In genomic region chr12:6426882-6427671, GRCh38 we compare ENCODE assay signal across 9 cellular contexts. TPM values are rescaled to one million over a fixed set of nuclear protein-coding genes. Genes with fewer than 3 reads are reported as not detected.
DNase-seq lines count a peak whose midpoint lies in the region; ATAC-seq, FAIRE-seq and TF ChIP-seq lines count a peak whose summit lies in the region.
"Had no signal": no experiment of that assay in that cellular context is flagged by ENCODE, and none has a peak within 500 bp of the region (broad histone marks: within the 10 kb centered on the region; RNA-seq: fewer than 3 reads in every experiment).

No MANE protein-coding gene starts in this region.

- H3K36me3 Mint-ChIP-seq in central memory CD8-positive, alpha-beta T cell (ENCODE audit: insufficient read depth), result peaks cover 15% of the 10 kb centered on the region

- DNase-seq in GM12891 (ENCODE audit: insufficient read length, low spot score), result no peak
- peak in 4 of 5 experiments; percentile 53 to 91 (median 81) for DNase-seq in T-helper 2 cell
- peak; percentile 46 to 77 for DNase-seq in central memory CD8-positive, alpha-beta T cell (ENCODE audit: low spot score in 2 of 2)
- peak; percentile 74 for DNase-seq in stimulated activated CD8-positive, alpha-beta memory T cell treated with anti-CD3 and anti-CD28 coated beads, Interleukin-15, amount 100 ng/mL, for 1 hour (ENCODE audit: low read depth)
- no peak for DNase-seq in NOMO-1 treated with dmso at 0.1 percent for 144 hours (lab: John Stamatoyannopoulos, UW; ENCODE audit: unreplicated experiment)
- no peak for DNase-seq in AG08395 (ENCODE audit: low spot score)
- DNase-seq in RPMI8226, result no peak

- H3K27me3 Mint-ChIP-seq in central memory CD8-positive, alpha-beta T cell, result no peaks in the 10 kb centered on the region

- TF ChIP-seq POLR2A in GM12891 (IDR thresholded peaks at IDR 0.05; ENCODE audit: low read depth, low read length), result peak; percentile 21; the same call in 1 of the 2 replicates

- peak; percentile 94 for FAIRE-seq in GM12891 (lab: Jason Lieb, UNC)
- FAIRE-seq: endometrium had no signal

- no peaks in the 10 kb centered on the region for H3K9me3 Mint-ChIP-seq in central memory CD8-positive, alpha-beta T cell

- H3K4me1 Mint-ChIP-seq in central memory CD8-positive, alpha-beta T cell, result peaks cover 50% of the 10 kb centered on the region

- peak; percentile 72 for ATAC-seq in HG02610 (IDR thresholded peaks at IDR 0.05; ENCODE audit: unreplicated experiment)
- peak; percentile 88 for ATAC-seq in central memory CD8-positive, alpha-beta T cell (replicated peaks; ENCODE audit: extremely low read depth, poor library complexity, severe bottlenecking)

- H3K27ac Mint-ChIP-seq in central memory CD8-positive, alpha-beta T cell (ENCODE audit: low read depth), result peak overlapping the region; percentile 100

- peak overlapping the region; percentile 76 for H3K4me3 Mint-ChIP-seq in central memory CD8-positive, alpha-beta T cell

TF ChIP-seq in GM12891, 5 proteins besides CTCF, POLR2A, EP300 and RAD21:
- TF ChIP-seq POU2F2 (IDR thresholded peaks at IDR 0.05; ENCODE audit: low read depth, low read length) (no peak), SPI1 (IDR thresholded peaks at IDR 0.05; ENCODE audit: low read depth, low read length) (peak; percentile 43; the same call in 1 of the 2 replicates), TAF1 (IDR thresholded peaks at IDR 0.05; ENCODE audit: low read depth, low read length) (peak; percentile 40), POLR2AphosphoS5 (IDR thresholded peaks at IDR 0.05; ENCODE audit: low read depth, low read length) (no peak; the same call in 1 of the 2 replicates), PAX5 (IDR thresholded peaks at IDR 0.05; ENCODE audit: insufficient read depth, low read length, severe bottlenecking) (peak; percentile 97)

RNA-seq across cellular contexts. Expression of gene CD27, which starts 17.7 kb away (rescaled TPM):
- 112 TPM for polyA plus RNA-seq in GM12891 (2012; ENCODE audit: low read depth, missing spikeins)

RNA-seq across cellular contexts. Expression of gene TAPBPL, which starts 24.8 kb away (rescaled TPM):
- polyA plus RNA-seq in GM12891 (2012; ENCODE audit: low read depth, missing spikeins), result 29.7 TPM

RNA-seq across cellular contexts. Expression of gene LTBR, which starts 43.1 kb away (rescaled TPM):
- polyA plus RNA-seq in GM12891 (2012; ENCODE audit: low read depth, missing spikeins), result 3.5 TPM

RNA-seq across cellular contexts. Expression of gene VAMP1, which starts 43.4 kb away (rescaled TPM):
- polyA plus RNA-seq in GM12891 (2012; ENCODE audit: low read depth, missing spikeins), result 30.6 TPM

RNA-seq across cellular contexts. Expression of gene SCNN1A, which starts 51.7 kb away (rescaled TPM):
- polyA plus RNA-seq in GM12891 (2012; ENCODE audit: low read depth, missing spikeins), result 0.12 TPM

Comparison
In these comparisons a context has a peak if more than half of its experiments do, and no peak if none do; other contexts are left out.
1. DNase-seq: peak in T-helper 2 cell (4 of 5), central memory CD8-positive, alpha-beta T cell (2 of 2) and stimulated activated CD8-positive, alpha-beta memory T cell treated with anti-CD3 and anti-CD28 coated beads, Interleukin-15, amount 100 ng/mL, for 1 hour (single experiment); none in GM12891 (single experiment), NOMO-1 treated with dmso at 0.1 percent for 144 hours (single experiment), AG08395 (single experiment) and RPMI8226 (single experiment).